ENCODE assay signal across 8 cellular contexts in the genomic region with DNA sequence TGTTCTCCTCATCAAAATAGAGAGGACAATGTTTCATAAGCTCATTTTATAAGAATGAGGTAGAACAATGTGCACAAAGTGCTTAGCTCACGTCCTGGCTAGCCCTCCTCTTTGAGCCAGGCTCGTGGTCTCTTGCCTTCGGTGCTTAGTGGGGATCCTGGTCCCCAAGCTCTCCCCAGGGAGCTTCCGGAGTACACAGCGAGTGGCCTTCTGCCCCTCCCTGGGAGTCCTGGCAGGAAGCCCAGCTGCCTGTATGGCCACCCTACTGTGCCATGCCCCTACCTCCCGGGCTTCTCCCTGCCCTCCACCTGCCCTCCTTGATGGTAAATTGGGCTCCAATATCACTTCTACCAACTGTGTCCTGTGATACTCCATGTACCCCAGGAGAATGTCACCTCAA. TPM values are rescaled to one million over a fixed set of nuclear protein-coding genes. Genes with fewer than 3 reads are reported as not detected.
A peak's percentile ranks its signal among the peaks of the same experiment; 100 is the strongest.
DNase-seq lines count a peak whose midpoint lies in the region; ATAC-seq, FAIRE-seq and TF ChIP-seq lines count a peak whose summit lies in the region.

No MANE protein-coding gene starts in this region.

- H3K9me2 ChIP-seq in SU-DHL-6 (replicated peaks; ENCODE audit: insufficient read depth, low read length): no peaks in the 10 kb centered on the region

- H3K4me1 ChIP-seq in left ventricle myocardium inferior (peaks cover 14% of the 10 kb centered on the region), kidney (ENCODE audit: control insufficient read depth in 1 of 2, insufficient read depth in 1 of 2, low read depth in 1 of 2, low read length in 2 of 2) (peaks cover 0 to 5% of the 10 kb centered on the region in 2 donors), aorta (ENCODE audit: control insufficient read depth in 1 of 2, insufficient read depth in 2 of 2, low read length in 2 of 2) (no peaks in the 10 kb centered on the region)

- H3K9ac ChIP-seq in SU-DHL-6 (ENCODE audit: low read length) (peak overlapping the region; percentile 85), kidney (ENCODE audit: low read length in 2 of 2) (no peak overlapping the region)

- ATAC-seq in Right ventricle myocardium inferior (no peak), aorta (ENCODE audit: low FRiP score) (no peak), HG02678 (IDR thresholded peaks at IDR 0.05; ENCODE audit: unreplicated experiment) (no peak)

- FAIRE-seq in kidney (lab: Jason Lieb, UNC): no peak

- TF ChIP-seq CTCF in left ventricle myocardium inferior (IDR thresholded peaks at IDR 0.05; ENCODE audit: borderline replicate concordance) (no peak), SU-DHL-6 (IDR thresholded peaks at IDR 0.05; ENCODE audit: insufficient read depth, low read length, poor library complexity, severe bottlenecking) (no peak), kidney (IDR thresholded peaks at IDR 0.05; ENCODE audit: borderline replicate concordance, extremely low read depth, insufficient read depth) (no peak)

- H3K36me3 ChIP-seq in left ventricle myocardium inferior (peaks cover 8% of the 10 kb centered on the region), SU-DHL-6 (ENCODE audit: low read length) (peaks cover 3% of the 10 kb centered on the region), kidney (ENCODE audit: control insufficient read depth in 1 of 2, insufficient read depth in 2 of 2, low read length in 2 of 2) (peaks cover 0 to 14% of the 10 kb centered on the region in 2 donors), aorta (ENCODE audit: control insufficient read depth in 1 of 2, insufficient read depth in 2 of 2, low read length in 1 of 2) (peaks cover 2 to 5% of the 10 kb centered on the region in 2 donors)

- intact Hi-C loops in left ventricle myocardium inferior (cut with micrococcal nuclease): no loop called here
- intact Hi-C loops in Right ventricle myocardium inferior (cut with DNase I): no loop called here
- intact Hi-C loops in kidney (cut with DNase I): no loop called here
- intact Hi-C loops in aorta (cut with DNase I): no loop called here

- no peaks in the 10 kb centered on the region for H3K27me3 ChIP-seq in left ventricle myocardium inferior (ENCODE audit: low read depth)
- H3K27me3 ChIP-seq in SU-DHL-6 (ENCODE audit: low read length): no peaks in the 10 kb centered on the region
- no peaks in the 10 kb centered on the region for H3K27me3 ChIP-seq in aorta (ENCODE audit: control insufficient read depth in 1 of 2, insufficient read depth in 2 of 2, low read length in 1 of 2)

- DNase-seq in left ventricle myocardium inferior (no peak), Right ventricle myocardium inferior (ENCODE audit: missing footprints) (no peak), kidney (peak; percentile 70), aorta (peak; percentile 54 to 62), cerebellar nuclear complex (lab: John Stamatoyannopoulos, UW) (no peak), NOMO-1 treated with DMSO at 0.1 percent for 48 hours (lab: John Stamatoyannopoulos, UW; ENCODE audit: unreplicated experiment) (no peak)

- no peaks in the 10 kb centered on the region for H3K9me3 ChIP-seq in left ventricle myocardium inferior (replicated peaks)
- no peaks in the 10 kb centered on the region for H3K9me3 ChIP-seq in SU-DHL-6 (ENCODE audit: insufficient read depth, low read length)
- no peaks in the 10 kb centered on the region for H3K9me3 ChIP-seq in kidney (ENCODE audit: control insufficient read depth in 1 of 2, low read length in 2 of 2)
- no peaks in the 10 kb centered on the region for H3K9me3 ChIP-seq in aorta (ENCODE audit: control insufficient read depth, low read length)

- H3K4me3 ChIP-seq in left ventricle myocardium inferior (peak overlapping the region; percentile 17), SU-DHL-6 (ENCODE audit: insufficient read depth, low read length, poor library complexity, severe bottlenecking) (peak overlapping the region; percentile 63), kidney (ENCODE audit: low read length in 2 of 2) (no peak overlapping the region), aorta (ENCODE audit: low read length in 2 of 2) (no peak overlapping the region)

- peaks cover 27% of the 10 kb centered on the region for H3K79me2 ChIP-seq in SU-DHL-6 (ENCODE audit: insufficient read depth, low read length)

- 60 to 69% methylated on average over 6 of the region's 6 CpGs for WGBS in aorta, 2 donors

- H3K27ac ChIP-seq in left ventricle myocardium inferior (replicated peaks) (no peak overlapping the region), SU-DHL-6 (ENCODE audit: low read depth, low read length) (peak overlapping the region; percentile 95), kidney (ENCODE audit: low read depth in 2 of 2, low read length in 2 of 2) (no peak overlapping the region), aorta (ENCODE audit: low read depth in 1 of 2, low read length in 2 of 2) (no peak overlapping the region)

- no peak overlapping the region for H2AFZ ChIP-seq in SU-DHL-6 (ENCODE audit: low read depth, low read length, severe bottlenecking)

- H3F3A ChIP-seq in SU-DHL-6 (ENCODE audit: insufficient read depth): peaks cover 37% of the 10 kb centered on the region

- peak overlapping the region; percentile 75 for H3K4me2 ChIP-seq in SU-DHL-6 (ENCODE audit: low read depth, low read length, poor library complexity, severe bottlenecking)

- H4K20me1 ChIP-seq in SU-DHL-6 (ENCODE audit: low read depth, low read length): no peaks in the 10 kb centered on the region

RNA-seq across cellular contexts. Expression of gene MYO1G, which starts 0.9 kb away (rescaled TPM):
- 0.77 TPM for total RNA-seq in left ventricle myocardium inferior
- total RNA-seq in Right ventricle myocardium inferior: 1.9 TPM
- 14.3 TPM for total RNA-seq in kidney
- 0.60 TPM for polyA plus RNA-seq in kidney (ENCODE audit: insufficient read depth, low read depth, low replicate concordance)
- total RNA-seq in aorta: 10 to 100 TPM in 1 of 2 donors, 1 to 10 TPM in 1; 7.2 to 21.3 TPM
- polyA plus RNA-seq in aorta: 1 to 10 TPM; 1.4 to 3.5 TPM

RNA-seq across cellular contexts. Expression of gene CCM2, which starts 22.0 kb away (rescaled TPM):
- total RNA-seq in left ventricle myocardium inferior (24.5 TPM), Right ventricle myocardium inferior (38.7 TPM), kidney (35.0 TPM), aorta (10 to 100 TPM; 38.6 to 49.1 TPM)
- polyA plus RNA-seq in kidney (ENCODE audit: insufficient read depth, low read depth, low replicate concordance) (37.8 TPM), aorta (10 to 100 TPM; 32.7 to 41.5 TPM)

Comparison
In these comparisons a context has a peak if more than half of its experiments do, and no peak if none do; other contexts are left out.
1. DNase-seq: peak in kidney (single experiment) and aorta (2 of 2); none in left ventricle myocardium inferior (single experiment), Right ventricle myocardium inferior (single experiment), cerebellar nuclear complex (0 of 2) and NOMO-1 treated with DMSO at 0.1 percent for 48 hours (single experiment).
2. H3K4me3 ChIP-seq: peak in left ventricle myocardium inferior (single experiment) and SU-DHL-6 (single experiment); none in kidney (0 of 2) and aorta (0 of 2).